Comparison of ENCODE assay signal across 23 cellular contexts in genomic region chr15:79204886-79205285, GRCh38.
"Had no signal": no experiment of that assay in that cellular context is flagged by ENCODE, and none has a peak within 500 bp of the region (broad histone marks: within the 10 kb centered on the region; RNA-seq: fewer than 3 reads in every experiment).

No MANE protein-coding gene starts in this region.

- H3K9me3 ChIP-seq: ascending aorta had no signal

- H3K4me3 ChIP-seq: ascending aorta, coronary artery, dorsolateral prefrontal cortex had no signal

- H3K27me3 ChIP-seq: ascending aorta had no signal

- H3K27ac ChIP-seq: ascending aorta, coronary artery, dorsolateral prefrontal cortex had no signal

- H3K36me3 ChIP-seq: ascending aorta had no signal

- DNase-seq: activated CD4-positive, alpha-beta memory T cell treated with anti-CD3 and anti-CD28 coated beads, Interleukin-2, amount 10 ng/mL, durations not matched to agents 7 days and 5 days; activated CD4-positive, alpha-beta T cell treated with anti-CD3 and anti-CD28 coated beads for 1 hour; activated CD4-positive, alpha-beta T cell treated with anti-CD3 and anti-CD28 coated beads for 4 hours; activated CD4-positive, alpha-beta T cell treated with anti-CD3 and anti-CD28 coated beads, Interleukin-2, amount 10 ng/mL, durations not matched to agents 7 days and 5 days; activated CD4-positive, alpha-beta T cell treated with anti-CD3 and anti-CD28 coated beads, Interleukin-2, amount 50 U/mL, for 4 hours; activated CD8-positive, alpha-beta memory T cell treated with anti-CD3 and anti-CD28 coated beads, Interleukin-2, amount 50 U/mL, for 48 hours; activated gamma-delta T cell; activated naive CD4-positive, alpha-beta T cell; activated naive CD4-positive, alpha-beta T cell treated with anti-CD3 and anti-CD28 coated beads, Interleukin-2, amount 10 ng/mL, durations not matched to agents 7 days and 5 days; activated naive CD8-positive, alpha-beta T cell treated with anti-CD3 and anti-CD28 coated beads, Interleukin-2, amount 10 ng/mL, durations not matched to agents 7 days and 5 days; activated T-cell treated with anti-CD3 and anti-CD28 coated beads for 4 hours; activated T-cell treated with anti-CD3 and anti-CD28 coated beads, Interleukin-2, amount 50 U/mL, for 24 hours; activated T-cell treated with anti-CD3 and anti-CD28 coated beads, Interleukin-2, amount 50 U/mL, for 72 hours; dorsolateral prefrontal cortex; effector memory CD4-positive, alpha-beta T cell; endodermal cell; foreskin fibroblast; head of caudate nucleus; T-helper 1 cell; T-helper 17 cell; T1000 had no signal

- H3K4me1 ChIP-seq: ascending aorta had no signal
